Comparison of ENCODE assay signal across 20 cellular contexts in genomic region chr18:69954719-69955118, GRCh38. TPM values are rescaled to one million over a fixed set of nuclear protein-coding genes. Genes with fewer than 3 reads are reported as not detected.
DNase-seq lines count a peak whose midpoint lies in the region; ATAC-seq, FAIRE-seq and TF ChIP-seq lines count a peak whose summit lies in the region.
"Had no signal": no experiment of that assay in that cellular context is flagged by ENCODE, and none has a peak within 500 bp of the region (broad histone marks: within the 10 kb centered on the region; RNA-seq: fewer than 3 reads in every experiment).

No MANE protein-coding gene starts in this region.

- 80% methylated on average over 3 of the region's 3 CpGs for WGBS in GM12878 (ENCODE audit: insufficient coverage, insufficient replicate concordance, low lambda C conversion rate, missing lambda C conversion rate)

- no peaks in the 10 kb centered on the region; the same call in 1 of the 2 replicates for H3K79me2 ChIP-seq in GM12878 (ENCODE audit: control insufficient read depth, insufficient read depth, low read length)

- H3K27me3 Mint-ChIP-seq in CD8-positive, alpha-beta memory T cell: no peaks in the 10 kb centered on the region
- H3K27me3 Mint-ChIP-seq in naive thymus-derived CD8-positive, alpha-beta T cell: no peaks in the 10 kb centered on the region
- H3K27me3 Mint-ChIP-seq: activated CD4-positive, alpha-beta T cell treated with anti-CD3 and anti-CD28 coated beads, Interleukin-2, amount 10 ng/mL, durations not matched to agents 24 days and 14 days had no signal

- CTCF ChIA-PET in CD8-positive, alpha-beta memory T cell (lab: Charles Lee): no interaction called here
- CTCF ChIA-PET in GM12878 (lab: Yijun Ruan, JAX): interaction anchor here (0.9 kb wide), 1 partner anchor 87 kb away, joined by 3 read pairs; no protein-coding TSS in a partner anchor

- H3K36me3 ChIP-seq in CD8-positive, alpha-beta memory T cell (ENCODE audit: insufficient read depth, low read length): no peaks in the 10 kb centered on the region
- H3K36me3 ChIP-seq in GM12878 (ENCODE audit: control insufficient read depth in 2 of 2, insufficient read depth in 2 of 2, low read length in 1 of 2): no peaks in the 10 kb centered on the region; a peak in 1 of 4 replicates

- H3K36me3 Mint-ChIP-seq in CD8-positive, alpha-beta memory T cell: peaks cover 0 to 2% (median 0%) of the 10 kb centered on the region in 3 donors
- peaks cover 0 to 2% (median 0%) of the 10 kb centered on the region in 3 donors for H3K36me3 Mint-ChIP-seq in naive thymus-derived CD8-positive, alpha-beta T cell
- H3K36me3 Mint-ChIP-seq: type B pancreatic cell had no signal

- H3K9me3 ChIP-seq in CD8-positive, alpha-beta memory T cell (ENCODE audit: low read length): no peaks in the 10 kb centered on the region
- H3K9me3 ChIP-seq in GM12878 (replicated peaks; ENCODE audit: control insufficient read depth, insufficient read depth, low read length): no peaks in the 10 kb centered on the region; the same call in 2 of the 3 replicates
- H3K9me3 ChIP-seq: psoas muscle had no signal

- POLR2A ChIA-PET in CD8-positive, alpha-beta memory T cell (lab: Charles Lee): no interaction called here
- POLR2A ChIA-PET in GM12878 (lab: Charles Lee): interaction anchor here (1.0 kb wide), 1 partner anchor 16 kb away, joined by 3 read pairs; no protein-coding TSS in a partner anchor
- POLR2A ChIA-PET in naive thymus-derived CD8-positive, alpha-beta T cell (lab: Charles Lee): interaction anchor here (0.9 to 3.5 kb wide), 2 partner anchors 8 to 13 kb away, joined by 3 to 26 read pairs; partner anchors contain the start of gene CD226

- H3K27me3 ChIP-seq in CD8-positive, alpha-beta memory T cell (ENCODE audit: insufficient read depth, low read length, poor library complexity, severe bottlenecking): no peaks in the 10 kb centered on the region
- H3K27me3 ChIP-seq in GM12878 (replicated peaks in 1 of 2; ENCODE audit: control insufficient read depth in 2 of 2, insufficient read depth in 2 of 2, low read length in 1 of 2): no peaks in the 10 kb centered on the region

- BruUV-seq in GM12878 (replicated peaks; lab: Mats Ljungman, UMichigan): no TSS peak

- SMC1A ChIA-PET in GM12878 (lab: Charles Lee; ENCODE audit: uncharacterized antibody, unreplicated experiment): interaction anchor here (0.7 to 1.5 kb wide), 7 partner anchors 27 to 82 kb away, joined by 3 to 6 read pairs (median 3); no protein-coding TSS in a partner anchor

- no peak overlapping the region for H3K9ac ChIP-seq in GM12878 (ENCODE audit: control insufficient read depth, insufficient read depth, low read length)

- TF ChIP-seq EP300 in GM12878 (IDR thresholded peaks at IDR 0.05; ENCODE audit: borderline replicate concordance in 1 of 2, control insufficient read depth in 1 of 2, low read depth in 2 of 2, low read length in 2 of 2): no peak

- TF ChIP-seq POLR2A in GM12878 (IDR thresholded peaks at IDR 0.05; ENCODE audit: low read depth, low read length): no peak

- no peak for TF ChIP-seq CTCF in GM12878 (IDR thresholded peaks at IDR 0.05 in 2 of 3, conservative IDR thresholded peaks at IDR 0.05 in 1 of 3; ENCODE audit: control insufficient read depth in 2 of 3, extremely low read depth in 1 of 3, insufficient read depth in 1 of 3, low read depth in 3 of 3, low read length in 3 of 3)

- RAD21 ChIA-PET in GM12878 (lab: Charles Lee; ENCODE audit: unreplicated experiment): interaction anchor here (0.8 to 1.3 kb wide), 5 partner anchors 18 to 82 kb away, joined by 3 to 5 read pairs (median 3); no protein-coding TSS in a partner anchor

- H3K4me2 ChIP-seq in GM12878 (ENCODE audit: control insufficient read depth, insufficient read depth): peak overlapping the region; percentile 34; the same call in 1 of the 2 replicates
- H3K4me2 ChIP-seq: smooth muscle cell had no signal

- no peak overlapping the region for H2AFZ ChIP-seq in GM12878 (ENCODE audit: control insufficient read depth, low read depth, low read length)

- FAIRE-seq in GM12878 (lab: Jason Lieb, UNC): no peak

- TF ChIP-seq RAD21 in GM12878 (IDR thresholded peaks at IDR 0.05; ENCODE audit: insufficient read depth, low read depth, low read length): no peak

- H3K9me3 Mint-ChIP-seq in CD8-positive, alpha-beta memory T cell: peaks cover 0 to 2% (median 0%) of the 10 kb centered on the region in 5 donors
- H3K9me3 Mint-ChIP-seq in naive thymus-derived CD8-positive, alpha-beta T cell: peaks cover 0 to 15% (median 0%) of the 10 kb centered on the region in 9 donors

- in situ Hi-C loops in GM12878 (cut with MboI): no loop called here

- DNase-seq in CD8-positive, alpha-beta memory T cell: no peak
- DNase-seq in RPMI7951 (ENCODE audit: low read depth) (peak; percentile 21), GM12878 (ENCODE audit: low read depth, low spot score) (no peak), ecto neural progenitor cell (ENCODE audit: low spot score) (no peak), SW 1271 (lab: John Stamatoyannopoulos, UW) (no peak)
- no peak for DNase-seq in naive thymus-derived CD8-positive, alpha-beta T cell
- DNase-seq: activated CD8-positive, alpha-beta memory T cell treated with anti-CD3 and anti-CD28 coated beads, Interleukin-2, amount 50 U/mL, for 48 hours; activated gamma-delta T cell; anterior cingulate cortex; Calu3; caudate nucleus; NCI-H510A treated with DMSO at 0.1 percent for 48 hours; psoas muscle; stimulated activated CD4-positive, alpha-beta T cell treated with anti-CD3 and anti-CD28 coated beads, Interleukin-4, amount 100 ng/mL, for 24 hours had no signal

- H3K27ac ChIP-seq in CD8-positive, alpha-beta memory T cell (ENCODE audit: low read depth, low read length): no peak overlapping the region
- peak overlapping the region; percentile 58 for H3K27ac ChIP-seq in GM12878 (ENCODE audit: control insufficient read depth, insufficient read depth)
- H3K27ac ChIP-seq: psoas muscle had no signal

- H3K4me3 ChIP-seq in CD8-positive, alpha-beta memory T cell (ENCODE audit: low read length): peak overlapping the region; percentile 23
- no peak overlapping the region for H3K4me3 ChIP-seq in GM12878
- H3K4me3 ChIP-seq: psoas muscle, smooth muscle cell had no signal

- intact Hi-C loops in GM12878 (cut with micrococcal nuclease; ENCODE audit: unreplicated experiment): no loop called here

- peak overlapping the region in 7 of 8 donors; percentile 80 to 91 (median 88) for H3K27ac Mint-ChIP-seq in CD8-positive, alpha-beta memory T cell
- peak overlapping the region in 8 of 10 donors; percentile 29 to 93 (median 90) for H3K27ac Mint-ChIP-seq in naive thymus-derived CD8-positive, alpha-beta T cell
- H3K27ac Mint-ChIP-seq: type B pancreatic cell had no signal

- no peaks in the 10 kb centered on the region for H4K20me1 ChIP-seq in GM12878 (ENCODE audit: control insufficient read depth, insufficient read depth)

- H3K4me1 ChIP-seq in CD8-positive, alpha-beta memory T cell (ENCODE audit: insufficient read depth, low read length): peaks cover 64% of the 10 kb centered on the region
- H3K4me1 ChIP-seq in GM12878 (ENCODE audit: control insufficient read depth, insufficient read depth, low read length): peaks cover 43% of the 10 kb centered on the region
- H3K4me1 ChIP-seq: psoas muscle had no signal

- peak overlapping the region in 2 of 7 donors; percentile 71 to 75 for H3K4me3 Mint-ChIP-seq in CD8-positive, alpha-beta memory T cell
- H3K4me3 Mint-ChIP-seq in naive thymus-derived CD8-positive, alpha-beta T cell: peak overlapping the region in 5 of 10 donors; percentile 34 to 83 (median 52)
- H3K4me3 Mint-ChIP-seq: activated CD4-positive, alpha-beta T cell treated with anti-CD3 and anti-CD28 coated beads, Interleukin-2, amount 10 ng/mL, durations not matched to agents 24 days and 14 days; type B pancreatic cell had no signal

- ATAC-seq in GM12878: no peak
- no peak for ATAC-seq in naive thymus-derived CD8-positive, alpha-beta T cell
- ATAC-seq in GM21528 (IDR thresholded peaks at IDR 0.05; ENCODE audit: low FRiP score, unreplicated experiment): no peak
- ATAC-seq: esophagus mucosa, left lobe of liver, psoas muscle had no signal

- H3K4me1 Mint-ChIP-seq in CD8-positive, alpha-beta memory T cell: peaks cover 28 to 36% (median 30%) of the 10 kb centered on the region in 3 donors
- H3K4me1 Mint-ChIP-seq in naive thymus-derived CD8-positive, alpha-beta T cell: peaks cover 14 to 42% (median 31%) of the 10 kb centered on the region in 4 donors

TF ChIP-seq in GM12878, 131 proteins besides CTCF, POLR2A, EP300 and RAD21 (continues in another document):
- TF ChIP-seq SREBF1 (IDR thresholded peaks at IDR 0.05; ENCODE audit: low read length) (no peak), SP1 (IDR thresholded peaks at IDR 0.05; ENCODE audit: low read depth, low read length) (no peak)

RNA-seq across cellular contexts. Expression of gene CD226, which starts 7.0 kb away (rescaled TPM):
- 100 to 1,000 TPM; 150 to 158 TPM for total RNA-seq in CD8-positive, alpha-beta memory T cell
- polyA plus RNA-seq in CD8-positive, alpha-beta memory T cell: 39.2 TPM
- total RNA-seq in RPMI7951 (2014; rRNA removed; shearing (Covaris generic)): 0.12 and 0.49 TPM in 2 replicates
- 158 and 176 TPM in 2 replicates for total RNA-seq in GM12878 (2013; cell fraction: nucleolus; rRNA removed)
- 53.3 and 61.5 TPM in 2 replicates for total RNA-seq in GM12878 (2014; rRNA removed)
- 63.9 and 68.8 TPM in 2 replicates for total RNA-seq in GM12878 (2014; rRNA removed; fragmentation: Illumina TruSeq; extraction: Trizol)
- total RNA-seq in GM12878 (2021): 56.2 and 60.3 TPM in 2 replicates
- polyA plus RNA-seq in GM12878 (2011; ENCODE audit: low read depth): 24.3 TPM
- polyA plus RNA-seq in GM12878 (2011; rRNA removed): 67.2 and 84.8 TPM in 2 replicates
- polyA plus RNA-seq in GM12878 (2011; cell fraction: cytosol; rRNA removed): 28.2 and 43.4 TPM in 2 replicates
- 20.7 and 33.5 TPM in 2 replicates for polyA plus RNA-seq in GM12878 (2011; cell fraction: nucleus; rRNA removed)
- polyA plus RNA-seq in GM12878 (2012): 40.8 and 67.0 TPM in 2 replicates
- polyA plus RNA-seq in GM12878 (2014; fragmentation: Illumina TruSeq; extraction: Trizol): 56.6 and 62.8 TPM in 2 replicates
- polyA plus RNA-seq in GM12878 (2014; fragmentation: Nextera tagmentation; extraction: Ambion mirVana): 10 to 100 TPM; 12.9 to 18.2 TPM
- polyA plus RNA-seq in GM12878 (2014; rRNA removed): 38.5 and 41.3 TPM in 2 replicates
- polyA plus RNA-seq in GM12878 (2016; fragmentation: Nextera tagmentation; extraction: Ambion mirVana): 10 to 100 TPM; 22.7 to 23.5 TPM
- polyA minus RNA-seq in GM12878 (2011; rRNA and poly(A)+ RNA removed): 106 and 148 TPM in 2 replicates
- 23.1 and 25.7 TPM in 2 replicates for polyA minus RNA-seq in GM12878 (2011; cell fraction: cytosol; rRNA and poly(A)+ RNA removed)
- polyA minus RNA-seq in GM12878 (2011; cell fraction: nucleus; rRNA and poly(A)+ RNA removed): 29.5 and 39.7 TPM in 2 replicates
- 10 to 100 TPM; 24.6 to 26.1 TPM for total RNA-seq in naive thymus-derived CD8-positive, alpha-beta T cell
- polyA plus RNA-seq in naive thymus-derived CD8-positive, alpha-beta T cell: 10 to 100 TPM; 13.0 to 26.4 (median 15.6) TPM

Comparison
In these comparisons a context has a peak if more than half of its experiments do, and no peak if none do; other contexts are left out.
1. RNA of gene CD226, which starts 7.0 kb away (total RNA-seq): 150 to 158 TPM in CD8-positive, alpha-beta memory T cell, 53.3 to 176 TPM in GM12878 and 24.6 to 26.1 TPM in naive thymus-derived CD8-positive, alpha-beta T cell; 0.12 to 0.49 TPM in RPMI7951; every median in the first group is over 10 times any median in the second.